ENCODE assay signal across 8 cellular contexts in the genomic region with DNA sequence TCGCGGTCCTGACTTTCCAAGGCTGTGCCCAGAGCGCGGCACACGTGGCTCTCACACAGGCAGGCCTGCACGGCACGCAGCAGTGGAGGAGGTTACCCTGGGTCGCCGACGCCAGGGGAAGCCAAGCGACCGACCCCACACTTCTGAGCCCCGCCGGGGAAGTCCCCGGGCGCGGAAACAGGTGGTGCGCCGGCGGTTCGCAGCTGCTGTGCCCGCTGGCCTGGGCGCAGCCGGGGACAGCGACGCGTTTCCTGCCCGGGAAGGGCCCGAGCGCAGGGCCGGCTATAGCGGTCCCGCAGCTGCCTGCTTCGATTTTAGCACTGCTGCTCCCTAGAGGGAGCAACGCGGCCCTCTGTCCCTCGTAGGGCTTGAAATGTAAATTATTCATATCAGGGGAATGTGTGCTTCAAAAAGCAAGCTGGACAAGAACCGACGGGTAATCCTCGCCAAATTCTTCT. TPM values are rescaled to one million over a fixed set of nuclear protein-coding genes. Genes with fewer than 3 reads are reported as not detected.
DNase-seq lines count a peak whose midpoint lies in the region; ATAC-seq lines count a peak whose summit lies in the region.
"Not testable (repeated sequence)": the region's sequence is repeated elsewhere in the genome, so short reads cannot be mapped to it uniquely, and the experiment has no call there.

No MANE protein-coding gene starts in this region.

- H3K4me1 ChIP-seq in aorta (ENCODE audit: control insufficient read depth in 1 of 2, insufficient read depth in 2 of 2, low read length in 2 of 2) = not testable (repeated sequence)

- WGBS in aorta, 2 donors = 0 to 1% methylated on average over 35 to 38 of the region's 40 CpGs

- peak overlapping the region in 1 of 2 donors; percentile 14 for H3K4me3 ChIP-seq in aorta (ENCODE audit: low read length in 2 of 2)

- intact Hi-C loops in sciatic nerve (cut with DNase I); aorta (cut with DNase I): not testable (repeated sequence)

- H3K27me3 ChIP-seq in aorta (ENCODE audit: control insufficient read depth in 1 of 2, insufficient read depth in 2 of 2, low read length in 1 of 2) = not testable (repeated sequence)

- peak overlapping the region in 1 of 2 donors; percentile 32 for H3K27ac ChIP-seq in aorta (ENCODE audit: low read depth in 1 of 2, low read length in 2 of 2)

- DNase-seq in NCI-H1092 treated with DMSO at 0.1 percent for 48 hours (lab: John Stamatoyannopoulos, UW) = peak; percentile 47
- DNase-seq in T-helper 9 cell = peak; percentile 75
- DNase-seq in anterior cingulate cortex (lab: John Stamatoyannopoulos, UW) = peak in 41 of 58 donors; percentile 9 to 72 (median 41)
- peak in 33 of 51 donors; percentile 17 to 75 (median 44) for DNase-seq in hypothalamus (lab: John Stamatoyannopoulos, UW)
- DNase-seq in sciatic nerve (ENCODE audit: low spot score) = peak; percentile 69
- peak; percentile 84 to 89 for DNase-seq in aorta

- H3K36me3 ChIP-seq in aorta (ENCODE audit: control insufficient read depth in 1 of 2, insufficient read depth in 2 of 2, low read length in 1 of 2) = not testable (repeated sequence)

- H3K9me3 ChIP-seq in aorta (ENCODE audit: control insufficient read depth, low read length) = not testable (repeated sequence)

- ATAC-seq in GM18499 (IDR thresholded peaks at IDR 0.05; ENCODE audit: insufficient read depth, unreplicated experiment) (peak; percentile 70), HG02798 (IDR thresholded peaks at IDR 0.05; ENCODE audit: poor library complexity, unreplicated experiment) (peak; percentile 94), sciatic nerve (peak; percentile 94), aorta (ENCODE audit: low FRiP score) (peak; percentile 93)

RNA-seq across cellular contexts. Expression of gene LRRC37A3, which starts 46.6 kb away (rescaled TPM):
- total RNA-seq in sciatic nerve = 25.7 TPM
- total RNA-seq in aorta = 10 to 100 TPM; 22.3 to 23.8 TPM
- polyA plus RNA-seq in aorta = 1 to 10 TPM in 1 of 2 donors, under 1 TPM in 1; 0.50 to 9.0 TPM
